In the genomic region with DNA sequence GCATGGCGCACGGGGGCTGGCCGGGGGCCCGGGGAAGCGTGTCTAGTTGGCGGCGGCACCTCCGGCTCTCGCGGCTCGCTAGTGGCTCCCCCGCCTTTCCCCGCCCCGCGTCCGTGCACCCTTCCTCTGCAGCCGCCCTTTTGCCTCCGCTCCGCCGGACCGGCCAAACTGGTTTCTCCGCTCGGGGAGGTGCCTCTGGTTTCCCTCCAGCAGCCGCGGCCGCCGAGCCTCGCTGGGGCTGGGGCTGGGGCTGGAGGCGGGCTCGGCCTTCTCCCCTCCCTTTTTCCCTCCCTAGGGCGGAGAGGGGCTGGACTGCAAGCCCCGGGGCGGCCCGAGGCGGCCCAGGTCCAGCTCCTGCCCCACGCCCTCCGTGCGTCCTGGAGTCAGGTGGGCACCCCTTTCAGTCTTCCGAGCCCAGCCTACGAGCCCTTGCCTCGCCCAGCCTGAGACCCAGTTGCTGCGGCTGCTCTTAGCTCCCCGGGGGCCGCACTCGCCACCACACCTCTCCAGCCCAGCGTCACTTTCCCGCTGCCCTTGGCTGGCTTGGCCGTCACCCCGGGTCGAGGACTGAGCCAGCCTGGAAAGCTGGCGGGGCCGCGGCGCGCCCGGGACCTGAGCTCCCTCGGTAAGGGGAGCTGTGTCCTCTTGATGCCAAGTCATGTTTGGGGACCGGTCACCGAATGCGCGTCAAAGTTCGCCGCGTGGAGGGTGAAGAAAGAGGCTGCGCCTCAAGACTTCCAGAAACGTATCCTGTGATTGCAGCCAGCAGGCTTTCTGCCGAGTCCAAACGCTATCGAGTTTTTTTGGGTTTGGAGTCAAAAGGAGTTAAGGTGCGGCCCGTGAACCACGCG, we compare ENCODE assay signal across 8 cellular contexts. TPM values are rescaled to one million over a fixed set of nuclear protein-coding genes. Genes with fewer than 3 reads are reported as not detected.
A peak's percentile ranks its signal among the peaks of the same experiment; 100 is the strongest.
DNase-seq lines count a peak whose midpoint lies in the region; ATAC-seq and TF ChIP-seq lines count a peak whose summit lies in the region.

A gene (minus strand): TSS at position 197 of the 851 bp plus-strand sequence. CDS start 71,508 bp downstream, outside the sequence.

- no peak for TF ChIP-seq CTCF in HL-60 (IDR thresholded peaks at IDR 0.05; ENCODE audit: insufficient read depth, low read length)
- no peak for TF ChIP-seq CTCF in WTC11 (IDR thresholded peaks at IDR 0.05)
- TF ChIP-seq CTCF in fibroblast of the aortic adventitia (IDR thresholded peaks at IDR 0.05; ENCODE audit: insufficient read depth, low read length) = no peak

- no peak for DNase-seq in activated T-cell treated with anti-CD3 and anti-CD28 coated beads, Interleukin-2, amount 50 U/mL, for 4 hours
- no peak for DNase-seq in activated T-cell treated with anti-CD3 and anti-CD28 coated beads, Interleukin-2, amount 50 U/mL, for 1 hour
- peak in 1 of 2 experiments; percentile 17 for DNase-seq in HL-60 (ENCODE audit: low read depth in 1 of 2, low spot score in 1 of 2)
- DNase-seq in WTC11 (ENCODE audit: low spot score) = peak; percentile 92
- DNase-seq in fibroblast of the aortic adventitia (ENCODE audit: low read depth) = peak; percentile 74
- DNase-seq in natural killer cell treated with Interleukin-12 subunit alpha and Interleukin-12 subunit beta and Interleukin-15 and Interleukin-18, amount 100 ng/mL, for 72 hours (ENCODE audit: low spot score) = no peak
- DNase-seq in NCI-H2171 (lab: John Stamatoyannopoulos, UW) = no peak

- no peaks in the 10 kb centered on the region for H3K9me3 Mint-ChIP-seq in activated T-cell treated with anti-CD3 and anti-CD28 coated beads, Interleukin-2, amount 50 U/mL, for 4 hours
- H3K9me3 Mint-ChIP-seq in WTC11 = no peaks in the 10 kb centered on the region
- H3K9me3 Mint-ChIP-seq in natural killer cell treated with Interleukin-12 subunit alpha and Interleukin-12 subunit beta and Interleukin-15 and Interleukin-18, amount 100 ng/mL, for 72 hours = no peaks in the 10 kb centered on the region

- peaks cover 56% of the 10 kb centered on the region for H3K27me3 Mint-ChIP-seq in activated T-cell treated with anti-CD3 and anti-CD28 coated beads, Interleukin-2, amount 50 U/mL, for 4 hours (ENCODE audit: low read depth)
- peaks cover 53% of the 10 kb centered on the region for H3K27me3 Mint-ChIP-seq in WTC11 (ENCODE audit: low read depth)
- H3K27me3 Mint-ChIP-seq in natural killer cell treated with Interleukin-12 subunit alpha and Interleukin-12 subunit beta and Interleukin-15 and Interleukin-18, amount 100 ng/mL, for 72 hours = peaks cover 23 to 29% of the 10 kb centered on the region in 2 donors

- POLR2A ChIA-PET in WTC11 (lab: Charles Lee) = interaction anchor here (1.2 kb wide), 1 partner anchor 16 kb away, joined by 4 read pairs; no protein-coding TSS in a partner anchor

- CTCF ChIA-PET in WTC11 (lab: Charles Lee) = interaction anchor here (0.6 to 1.2 kb wide), 4 partner anchors 23 to 173 kb away, joined by 3 to 4 read pairs (median 4); no protein-coding TSS in a partner anchor

- peaks cover 54% of the 10 kb centered on the region for H3K27me3 ChIP-seq in HL-60 (ENCODE audit: insufficient read depth, poor library complexity, severe bottlenecking)

- H3K4me3 ChIP-seq in HL-60 (replicated peaks; ENCODE audit: insufficient read depth, low read length) = peak within 1 kb of the TSS; percentile 27
- H3K4me3 ChIP-seq in fibroblast of the aortic adventitia (ENCODE audit: low read depth, low read length) = peak within 1 kb of the TSS; percentile 94

- no peaks in the 10 kb centered on the region for H3K36me3 Mint-ChIP-seq in activated T-cell treated with anti-CD3 and anti-CD28 coated beads, Interleukin-2, amount 50 U/mL, for 4 hours (ENCODE audit: insufficient read depth)
- H3K36me3 Mint-ChIP-seq in WTC11 = no peaks in the 10 kb centered on the region
- H3K36me3 Mint-ChIP-seq in natural killer cell treated with Interleukin-12 subunit alpha and Interleukin-12 subunit beta and Interleukin-15 and Interleukin-18, amount 100 ng/mL, for 72 hours = no peaks in the 10 kb centered on the region

- H3K4me3 Mint-ChIP-seq in activated T-cell treated with anti-CD3 and anti-CD28 coated beads, Interleukin-2, amount 50 U/mL, for 4 hours = peak within 1 kb of the TSS; percentile 65
- peak within 1 kb of the TSS; percentile 88 for H3K4me3 Mint-ChIP-seq in WTC11
- H3K4me3 Mint-ChIP-seq in natural killer cell treated with Interleukin-12 subunit alpha and Interleukin-12 subunit beta and Interleukin-15 and Interleukin-18, amount 100 ng/mL, for 72 hours = peak within 1 kb of the TSS; percentile 38

- H3K27ac ChIP-seq in HL-60 (replicated peaks) = no peak within 1 kb of the TSS

- peaks cover 17% of the 10 kb centered on the region for H3K4me1 Mint-ChIP-seq in activated T-cell treated with anti-CD3 and anti-CD28 coated beads, Interleukin-2, amount 50 U/mL, for 4 hours (ENCODE audit: low read depth)
- H3K4me1 Mint-ChIP-seq in WTC11 = peaks cover 30% of the 10 kb centered on the region
- no peaks in the 10 kb centered on the region for H3K4me1 Mint-ChIP-seq in natural killer cell treated with Interleukin-12 subunit alpha and Interleukin-12 subunit beta and Interleukin-15 and Interleukin-18, amount 100 ng/mL, for 72 hours (ENCODE audit: low read depth in 2 of 2)

- ATAC-seq in activated T-cell treated with anti-CD3 and anti-CD28 coated beads, Interleukin-2, amount 50 U/mL, for 4 hours = peak in 1 of 2 donors; percentile 16
- ATAC-seq in WTC11 = peak; percentile 90
- ATAC-seq in natural killer cell treated with Interleukin-12 subunit alpha and Interleukin-12 subunit beta and Interleukin-15 and Interleukin-18, amount 100 ng/mL, for 72 hours = peak; percentile 22 to 41
- no peak for ATAC-seq in HG03196 (IDR thresholded peaks at IDR 0.05; ENCODE audit: unreplicated experiment)

- no peak within 1 kb of the TSS for H3K27ac Mint-ChIP-seq in WTC11
- H3K27ac Mint-ChIP-seq in natural killer cell treated with Interleukin-12 subunit alpha and Interleukin-12 subunit beta and Interleukin-15 and Interleukin-18, amount 100 ng/mL, for 72 hours = no peak within 1 kb of the TSS

TF ChIP-seq in WTC11, 78 proteins besides CTCF, POLR2A, EP300 and RAD21 (continues in another document):
- TF ChIP-seq ZNF138 (CRISPR knock-in tag; conservative IDR thresholded peaks at IDR 0.05) = peak; percentile 24; the same call in 1 of the 2 replicates
- TF ChIP-seq, protein P1, sequence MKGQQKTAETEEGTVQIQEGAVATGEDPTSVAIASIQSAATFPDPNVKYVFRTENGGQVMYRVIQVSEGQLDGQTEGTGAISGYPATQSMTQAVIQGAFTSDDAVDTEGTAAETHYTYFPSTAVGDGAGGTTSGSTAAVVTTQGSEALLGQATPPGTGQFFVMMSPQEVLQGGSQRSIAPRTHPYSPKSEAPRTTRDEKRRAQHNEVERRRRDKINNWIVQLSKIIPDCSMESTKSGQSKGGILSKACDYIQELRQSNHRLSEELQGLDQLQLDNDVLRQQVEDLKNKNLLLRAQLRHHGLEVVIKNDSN (CRISPR knock-in tag; IDR thresholded peaks at IDR 0.05) = peak; percentile 37; the same call in 1 of the 2 replicates
- TF ChIP-seq SP1 (CRISPR knock-in tag; conservative IDR thresholded peaks at IDR 0.05) = peak; percentile 67; the same call in 1 of the 2 replicates
- TF ChIP-seq, protein P2, sequence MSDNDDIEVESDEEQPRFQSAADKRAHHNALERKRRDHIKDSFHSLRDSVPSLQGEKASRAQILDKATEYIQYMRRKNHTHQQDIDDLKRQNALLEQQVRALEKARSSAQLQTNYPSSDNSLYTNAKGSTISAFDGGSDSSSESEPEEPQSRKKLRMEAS (CRISPR knock-in tag; IDR thresholded peaks at IDR 0.05) = peak; percentile 79
- no peak for TF ChIP-seq ZNF423 (CRISPR knock-in tag; IDR thresholded peaks at IDR 0.05)
- TF ChIP-seq ZNF232 (CRISPR knock-in tag; IDR thresholded peaks at IDR 0.05) = 0 out of 2 replicates have a peak, but pooled peaks have one; percentile 25
- TF ChIP-seq, protein P3, sequence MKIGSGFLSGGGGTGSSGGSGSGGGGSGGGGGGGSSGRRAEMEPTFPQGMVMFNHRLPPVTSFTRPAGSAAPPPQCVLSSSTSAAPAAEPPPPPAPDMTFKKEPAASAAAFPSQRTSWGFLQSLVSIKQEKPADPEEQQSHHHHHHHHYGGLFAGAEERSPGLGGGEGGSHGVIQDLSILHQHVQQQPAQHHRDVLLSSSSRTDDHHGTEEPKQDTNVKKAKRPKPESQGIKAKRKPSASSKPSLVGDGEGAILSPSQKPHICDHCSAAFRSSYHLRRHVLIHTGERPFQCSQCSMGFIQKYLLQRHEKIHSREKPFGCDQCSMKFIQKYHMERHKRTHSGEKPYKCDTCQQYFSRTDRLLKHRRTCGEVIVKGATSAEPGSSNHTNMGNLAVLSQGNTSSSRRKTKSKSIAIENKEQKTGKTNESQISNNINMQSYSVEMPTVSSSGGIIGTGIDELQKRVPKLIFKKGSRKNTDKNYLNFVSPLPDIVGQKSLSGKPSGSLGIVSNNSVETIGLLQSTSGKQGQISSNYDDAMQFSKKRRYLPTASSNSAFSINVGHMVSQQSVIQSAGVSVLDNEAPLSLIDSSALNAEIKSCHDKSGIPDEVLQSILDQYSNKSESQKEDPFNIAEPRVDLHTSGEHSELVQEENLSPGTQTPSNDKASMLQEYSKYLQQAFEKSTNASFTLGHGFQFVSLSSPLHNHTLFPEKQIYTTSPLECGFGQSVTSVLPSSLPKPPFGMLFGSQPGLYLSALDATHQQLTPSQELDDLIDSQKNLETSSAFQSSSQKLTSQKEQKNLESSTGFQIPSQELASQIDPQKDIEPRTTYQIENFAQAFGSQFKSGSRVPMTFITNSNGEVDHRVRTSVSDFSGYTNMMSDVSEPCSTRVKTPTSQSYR (CRISPR knock-in tag; IDR thresholded peaks at IDR 0.05) = 0 out of 2 replicates have a peak, but pooled peaks have one; percentile 52
- TF ChIP-seq, protein P4, sequence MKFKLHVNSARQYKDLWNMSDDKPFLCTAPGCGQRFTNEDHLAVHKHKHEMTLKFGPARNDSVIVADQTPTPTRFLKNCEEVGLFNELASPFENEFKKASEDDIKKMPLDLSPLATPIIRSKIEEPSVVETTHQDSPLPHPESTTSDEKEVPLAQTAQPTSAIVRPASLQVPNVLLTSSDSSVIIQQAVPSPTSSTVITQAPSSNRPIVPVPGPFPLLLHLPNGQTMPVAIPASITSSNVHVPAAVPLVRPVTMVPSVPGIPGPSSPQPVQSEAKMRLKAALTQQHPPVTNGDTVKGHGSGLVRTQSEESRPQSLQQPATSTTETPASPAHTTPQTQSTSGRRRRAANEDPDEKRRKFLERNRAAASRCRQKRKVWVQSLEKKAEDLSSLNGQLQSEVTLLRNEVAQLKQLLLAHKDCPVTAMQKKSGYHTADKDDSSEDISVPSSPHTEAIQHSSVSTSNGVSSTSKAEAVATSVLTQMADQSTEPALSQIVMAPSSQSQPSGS (CRISPR knock-in tag; IDR thresholded peaks at IDR 0.05; ENCODE audit: borderline replicate concordance, low read depth) = no peak

RNA-seq across cellular contexts. Expression of the gene that starts here (rescaled TPM):
- under 1 TPM; 0.13 to 0.22 (median 0.15) TPM for total RNA-seq in activated T-cell treated with anti-CD3 and anti-CD28 coated beads, Interleukin-2, amount 50 U/mL, for 4 hours
- 2.7 to 5.6 TPM (median 3.9 TPM) in 3 replicates for total RNA-seq in WTC11 (2021)
- 11.2 and 80.4 TPM in 2 replicates for total RNA-seq in fibroblast of the aortic adventitia (ENCODE audit: low replicate concordance)
- total RNA-seq in natural killer cell treated with Interleukin-12 subunit alpha and Interleukin-12 subunit beta and Interleukin-15 and Interleukin-18, amount 100 ng/mL, for 72 hours = not detected

Comparison
In these comparisons a context has a peak if more than half of its experiments do, and no peak if none do; other contexts are left out.
1. Peak in ATAC-seq in natural killer cell treated with Interleukin-12 subunit alpha and Interleukin-12 subunit beta and Interleukin-15 and Interleukin-18, amount 100 ng/mL, for 72 hours; RNA of the gene not detected or under 1 TPM.
2. DNase-seq: peak in WTC11 (single experiment) and fibroblast of the aortic adventitia (single experiment); none in activated T-cell treated with anti-CD3 and anti-CD28 coated beads, Interleukin-2, amount 50 U/mL, for 4 hours (single experiment), activated T-cell treated with anti-CD3 and anti-CD28 coated beads, Interleukin-2, amount 50 U/mL, for 1 hour (single experiment), natural killer cell treated with Interleukin-12 subunit alpha and Interleukin-12 subunit beta and Interleukin-15 and Interleukin-18, amount 100 ng/mL, for 72 hours (single experiment) and NCI-H2171 (single experiment).
3. H3K4me3 Mint-ChIP-seq: peak in every context shown above with its lines; median percentile 88 in WTC11; 65 in activated T-cell treated with anti-CD3 and anti-CD28 coated beads, Interleukin-2, amount 50 U/mL, for 4 hours; 38 in natural killer cell treated with Interleukin-12 subunit alpha and Interleukin-12 subunit beta and Interleukin-15 and Interleukin-18, amount 100 ng/mL, for 72 hours.